8 cellular contexts compared by ENCODE assay signal in the genomic region with DNA sequence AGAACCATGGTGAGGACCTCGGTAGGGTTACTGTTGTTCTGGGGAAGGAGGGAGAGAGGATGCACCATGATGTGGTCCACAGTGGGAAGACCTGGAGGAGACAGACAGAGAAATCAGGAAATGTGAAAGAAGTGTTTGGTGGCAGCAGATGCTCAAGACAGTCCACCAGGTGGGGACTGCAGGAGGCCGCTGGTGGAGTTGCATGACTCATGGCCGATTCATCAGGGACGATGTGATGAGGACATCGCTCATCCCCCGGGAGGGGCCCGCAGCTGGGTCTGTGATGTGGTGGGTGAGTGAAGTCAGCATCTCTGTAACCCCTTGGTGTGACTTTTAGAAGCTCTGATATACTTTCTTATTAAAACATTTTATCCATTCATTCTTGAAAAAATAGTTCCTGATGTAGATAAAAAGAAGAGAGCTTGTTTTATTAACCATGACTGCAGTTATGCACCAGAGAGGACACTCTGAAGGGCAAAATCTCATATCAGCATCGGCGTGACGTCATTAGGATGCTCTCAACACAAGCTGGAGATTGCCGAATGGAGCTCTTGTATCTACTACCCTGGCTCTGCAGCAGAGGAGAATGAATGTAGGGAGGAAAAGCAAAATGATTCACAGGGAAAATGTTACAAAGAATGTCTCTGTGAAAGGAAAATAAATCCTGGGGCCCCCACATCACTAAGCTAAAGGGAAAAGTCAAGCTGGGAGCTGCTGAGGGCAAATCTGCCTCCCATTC.
DNase-seq lines count a peak whose midpoint lies in the region; ATAC-seq, FAIRE-seq and TF ChIP-seq lines count a peak whose summit lies in the region.

No MANE protein-coding gene starts in this region.

- no peak for TF ChIP-seq CTCF in tibial nerve (IDR thresholded peaks at IDR 0.05)

- no peak for TF ChIP-seq EP300 in tibial nerve (IDR thresholded peaks at IDR 0.05)

- no peaks in the 10 kb centered on the region for H3K27me3 ChIP-seq in small intestine (ENCODE audit: control insufficient read depth in 2 of 2, insufficient read depth in 2 of 2, low read length in 2 of 2)
- H3K27me3 ChIP-seq in tibial nerve: no peaks in the 10 kb centered on the region

- ATAC-seq in GM18868 (IDR thresholded peaks at IDR 0.05; ENCODE audit: unreplicated experiment) (no peak), HG02885 (IDR thresholded peaks at IDR 0.05; ENCODE audit: poor library complexity, unreplicated experiment) (no peak)

- DNase-seq in GM04504 (ENCODE audit: low read depth) (peak; percentile 76), RCC 7860 (ENCODE audit: low spot score) (peak; percentile 67), dedifferentiated amniotic fluid mesenchymal stem cell (ENCODE audit: extremely low spot score) (peak; percentile 55), small intestine (no peak), tibial nerve (ENCODE audit: low spot score in 2 of 2) (no peak)
- peak; percentile 77 for DNase-seq in stimulated activated CD4-positive, alpha-beta T cell treated with anti-CD3 and anti-CD28 coated beads, Interleukin-15, amount 100 ng/mL, for 24 hours

- H3K4me3 ChIP-seq in small intestine (ENCODE audit: low read depth in 1 of 2, low read length in 2 of 2) (no peak overlapping the region), tibial nerve (no peak overlapping the region)

- H3K9me3 ChIP-seq in small intestine (ENCODE audit: control insufficient read depth, low read depth): no peaks in the 10 kb centered on the region
- H3K9me3 ChIP-seq in tibial nerve: peaks cover 0 to 5% (median 0%) of the 10 kb centered on the region in 4 donors

- H3K36me3 ChIP-seq in small intestine (ENCODE audit: control insufficient read depth in 2 of 2, insufficient read depth in 2 of 2, low read length in 2 of 2) (no peaks in the 10 kb centered on the region), tibial nerve (peaks cover 0 to 35% (median 0%) of the 10 kb centered on the region in 3 donors)

- WGBS in small intestine, 3 donors: 70 to 72% (median 71%) methylated on average over 11 of the region's 11 CpGs
- WGBS in tibial nerve, 2 donors: 58 to 63% methylated on average over 11 of the region's 11 CpGs

- no peaks in the 10 kb centered on the region for H3K4me1 ChIP-seq in small intestine (ENCODE audit: control insufficient read depth in 2 of 2, insufficient read depth in 1 of 2, low read depth in 1 of 2, low read length in 1 of 2)
- H3K4me1 ChIP-seq in tibial nerve: no peaks in the 10 kb centered on the region

- FAIRE-seq in RCC 7860 (lab: Jason Lieb, UNC) (peak; percentile 33), small intestine (lab: Jason Lieb, UNC) (no peak)

- H3K27ac ChIP-seq in small intestine (ENCODE audit: low read depth in 1 of 2, low read length in 1 of 2) (no peak overlapping the region), tibial nerve (no peak overlapping the region)

- TF ChIP-seq POLR2A in tibial nerve (IDR thresholded peaks at IDR 0.05): no peak

Comparison
In these comparisons a context has a peak if more than half of its experiments do, and no peak if none do; other contexts are left out.
1. DNase-seq: peak in GM04504 (single experiment), RCC 7860 (single experiment), dedifferentiated amniotic fluid mesenchymal stem cell (single experiment) and stimulated activated CD4-positive, alpha-beta T cell treated with anti-CD3 and anti-CD28 coated beads, Interleukin-15, amount 100 ng/mL, for 24 hours (single experiment); none in small intestine (single experiment) and tibial nerve (0 of 2).